ENCODE assay signal across 8 cellular contexts in the genomic region with DNA sequence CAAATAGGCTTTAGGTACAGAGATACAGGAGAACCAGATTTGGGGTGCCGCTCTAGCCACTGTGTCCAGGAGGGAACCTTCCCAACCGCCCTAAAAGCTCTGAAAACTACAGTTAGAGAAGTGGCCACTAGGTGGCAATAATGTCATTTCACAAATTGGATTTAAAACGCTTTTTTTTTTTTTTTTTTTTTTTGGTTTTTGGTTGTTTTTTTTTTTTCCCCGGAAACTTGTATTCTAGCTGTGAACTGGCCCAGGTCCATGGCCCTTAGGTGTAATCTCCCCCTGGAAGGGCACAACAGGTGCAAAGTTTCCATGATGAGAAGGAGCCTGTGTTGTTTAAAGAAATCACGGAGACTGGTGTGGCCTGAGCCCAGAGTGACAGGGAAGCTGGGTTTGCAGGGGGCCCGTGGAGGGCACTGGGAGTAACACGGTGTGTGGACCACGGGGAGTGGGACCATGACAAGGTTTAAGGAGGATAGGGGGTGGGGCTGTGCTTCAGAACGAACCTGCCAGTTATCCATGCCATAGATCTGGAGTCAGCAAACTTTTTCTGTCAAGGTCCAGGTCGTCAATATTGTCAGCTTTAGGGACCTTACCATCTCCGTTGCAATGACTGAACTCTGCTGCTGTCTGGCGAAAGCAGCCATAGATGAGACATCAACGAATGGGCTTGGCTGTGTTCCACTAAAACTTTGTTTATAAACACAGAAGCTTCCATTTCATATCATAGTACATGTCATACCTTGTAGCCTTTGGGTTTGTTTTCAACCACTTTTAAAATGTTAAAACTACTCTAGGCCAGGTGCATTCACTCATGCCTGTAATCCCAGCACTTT. TPM values are rescaled to one million over a fixed set of nuclear protein-coding genes. Genes with fewer than 3 reads are reported as not detected.
DNase-seq lines count a peak whose midpoint lies in the region; ATAC-seq and FAIRE-seq lines count a peak whose summit lies in the region.

No MANE protein-coding gene starts in this region.

- DNase-seq in stimulated activated CD4-positive, alpha-beta T cell treated with anti-CD3 and anti-CD28 coated beads, Interleukin-12 subunit alpha, Interleukin-12 subunit beta, amount 100 ng/mL, for 48 hours (ENCODE audit: low read depth in 2 of 3, low spot score in 1 of 3) = peak in 2 of 3 donors; percentile 10 to 77
- DNase-seq in stimulated activated CD4-positive, alpha-beta T cell treated with anti-CD3 and anti-CD28 coated beads, Interleukin-4, amount 100 ng/mL, for 1 hour = no peak
- DNase-seq in NCI-H2029 (lab: John Stamatoyannopoulos, UW) (peak; percentile 55), naive B cell (peak; percentile 57), urothelium cell line (ENCODE audit: low spot score) (peak; percentile 34)

- H3K4me3 Mint-ChIP-seq in naive B cell = no peak overlapping the region

- FAIRE-seq in TTC549 (lab: Jason Lieb, UNC) (peak; percentile 40), endometrium (lab: Jason Lieb, UNC) (peak; percentile 68), urothelium cell line (lab: Jason Lieb, UNC) (no peak)

- peaks cover 0 to 2% (median 0%) of the 10 kb centered on the region in 7 donors for H3K9me3 Mint-ChIP-seq in naive B cell

- ATAC-seq in naive B cell (ENCODE audit: low read depth in 2 of 2) (peak; percentile 46 to 67), HG03135 (IDR thresholded peaks at IDR 0.05; ENCODE audit: unreplicated experiment) (no peak)

- no peaks in the 10 kb centered on the region for H3K36me3 Mint-ChIP-seq in naive B cell

- no peak overlapping the region for H3K27ac Mint-ChIP-seq in naive B cell

- peaks cover 0 to 5% (median 0%) of the 10 kb centered on the region in 3 donors for H3K4me1 Mint-ChIP-seq in naive B cell

- H3K27me3 Mint-ChIP-seq in naive B cell = peaks cover 11 to 30% (median 19%) of the 10 kb centered on the region in 3 donors

RNA-seq across cellular contexts. Expression of a gene that starts 10.1 kb away (rescaled TPM):
- not detected for polyA plus RNA-seq in naive B cell (ENCODE audit: low read depth in 6 of 6)

RNA-seq across cellular contexts. Expression of a gene that starts 15.1 kb away (rescaled TPM):
- polyA plus RNA-seq in naive B cell (ENCODE audit: low read depth in 6 of 6) = under 1 TPM in 3 of 6 donors, not detected in 3; 0.09 to 0.16 (median 0.15) TPM

RNA-seq across cellular contexts. Expression of a gene that starts 42.9 kb away (rescaled TPM):
- not detected for polyA plus RNA-seq in naive B cell (ENCODE audit: low read depth in 6 of 6)
